ENCODE assay signal across 1 cellular context in the genomic region with DNA sequence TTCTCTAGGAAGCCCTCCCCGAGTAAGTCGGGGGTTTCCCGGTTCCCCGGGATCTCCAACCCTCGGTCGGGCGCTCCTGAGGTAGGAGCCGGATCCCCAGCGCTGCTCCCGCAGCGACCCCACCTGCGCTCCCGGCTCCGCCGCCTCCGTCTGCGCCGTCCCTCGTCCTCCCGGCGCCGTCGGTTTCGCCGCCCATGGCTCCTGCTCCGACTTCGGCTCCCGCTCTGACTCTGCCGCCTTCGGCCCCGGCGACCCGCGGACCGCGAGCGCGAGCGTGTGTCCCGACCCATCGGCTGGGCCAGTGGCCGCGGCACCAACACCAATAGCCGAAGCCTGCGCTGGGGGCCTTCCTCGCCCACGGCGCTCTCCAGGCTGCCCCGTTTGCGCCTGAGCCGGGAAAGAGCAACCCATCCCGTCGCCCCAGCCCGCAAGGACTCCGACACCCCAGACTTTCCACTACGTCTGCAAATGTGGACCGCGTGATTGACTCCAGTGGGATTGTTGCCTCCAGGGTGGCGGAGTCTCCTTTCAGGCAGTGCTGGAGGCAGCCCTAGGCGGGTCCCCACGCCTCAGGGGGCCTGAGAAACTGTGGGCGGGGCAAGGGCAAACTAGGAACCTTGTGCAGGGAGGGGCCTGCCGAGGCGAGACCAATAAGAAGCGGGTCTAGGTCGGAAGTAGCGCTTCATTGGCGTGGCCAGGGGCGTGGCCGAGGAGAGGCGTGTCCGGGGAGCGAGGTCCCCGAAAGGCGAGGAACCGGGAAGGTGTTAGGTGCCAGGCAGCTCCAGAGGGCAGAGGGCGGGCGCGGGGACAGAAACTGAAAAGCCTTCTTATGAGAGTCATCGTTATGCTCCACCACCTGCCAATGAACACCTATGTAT.
TF ChIP-seq lines count a peak whose summit lies in the region.

TSS of gene CACTIN (minus strand) at position 318 of the 878 bp plus-strand sequence. CDS start at position 290, 28 bp downstream.

TF ChIP-seq in HepG2, 621 proteins besides CTCF, POLR2A, EP300 and RAD21 (continued from another document and continues in another):
- TF ChIP-seq MYPOP (CRISPR knock-in tag; IDR thresholded peaks at IDR 0.05) (peak; percentile 57), ZNF543 (CRISPR knock-in tag; IDR thresholded peaks at IDR 0.05) (peak; percentile 49; the same call in 1 of the 2 replicates), KIAA2018 (CRISPR knock-in tag; IDR thresholded peaks at IDR 0.05; ENCODE audit: borderline replicate concordance) (peak; percentile 75; the same call in 1 of the 2 replicates), ZNF7 (CRISPR knock-in tag; IDR thresholded peaks at IDR 0.05) (no peak), CENPBD1 (CRISPR knock-in tag; IDR thresholded peaks at IDR 0.05; ENCODE audit: borderline replicate concordance, low read depth) (no peak), ZNF292 (CRISPR knock-in tag; IDR thresholded peaks at IDR 0.05; ENCODE audit: borderline replicate concordance, low read depth) (no peak), MED1 (CRISPR knock-in tag; IDR thresholded peaks at IDR 0.05) (peak; percentile 59), HHEX (CRISPR knock-in tag; IDR thresholded peaks at IDR 0.05) (no peak), KDM1A (CRISPR knock-in tag; IDR thresholded peaks at IDR 0.05) (no peak), GABPB1 (CRISPR knock-in tag; IDR thresholded peaks at IDR 0.05) (peak; percentile 90), KDM5B (CRISPR knock-in tag; IDR thresholded peaks at IDR 0.05; ENCODE audit: borderline replicate concordance) (peak; percentile 88; the same call in 1 of the 2 replicates), NAIF1 (CRISPR knock-in tag; IDR thresholded peaks at IDR 0.05; ENCODE audit: borderline replicate concordance) (no peak), ATF2 (CRISPR knock-in tag; IDR thresholded peaks at IDR 0.05) (0 out of 2 replicates have a peak, but pooled peaks have one; percentile 53), PRPF4 (IDR thresholded peaks at IDR 0.05; ENCODE audit: low read depth, low read length, poor library complexity, severe bottlenecking) (no peak), STAT5B (CRISPR knock-in tag; IDR thresholded peaks at IDR 0.05) (no peak), MTERF4 (CRISPR knock-in tag; IDR thresholded peaks at IDR 0.05) (peak; percentile 84; the same call in 1 of the 2 replicates)
- TF ChIP-seq, protein P1, sequence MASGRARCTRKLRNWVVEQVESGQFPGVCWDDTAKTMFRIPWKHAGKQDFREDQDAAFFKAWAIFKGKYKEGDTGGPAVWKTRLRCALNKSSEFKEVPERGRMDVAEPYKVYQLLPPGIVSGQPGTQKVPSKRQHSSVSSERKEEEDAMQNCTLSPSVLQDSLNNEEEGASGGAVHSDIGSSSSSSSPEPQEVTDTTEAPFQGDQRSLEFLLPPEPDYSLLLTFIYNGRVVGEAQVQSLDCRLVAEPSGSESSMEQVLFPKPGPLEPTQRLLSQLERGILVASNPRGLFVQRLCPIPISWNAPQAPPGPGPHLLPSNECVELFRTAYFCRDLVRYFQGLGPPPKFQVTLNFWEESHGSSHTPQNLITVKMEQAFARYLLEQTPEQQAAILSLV (CRISPR knock-in tag; IDR thresholded peaks at IDR 0.05; ENCODE audit: borderline replicate concordance): peak; percentile 95; the same call in 1 of the 2 replicates
- TF ChIP-seq, protein P2, sequence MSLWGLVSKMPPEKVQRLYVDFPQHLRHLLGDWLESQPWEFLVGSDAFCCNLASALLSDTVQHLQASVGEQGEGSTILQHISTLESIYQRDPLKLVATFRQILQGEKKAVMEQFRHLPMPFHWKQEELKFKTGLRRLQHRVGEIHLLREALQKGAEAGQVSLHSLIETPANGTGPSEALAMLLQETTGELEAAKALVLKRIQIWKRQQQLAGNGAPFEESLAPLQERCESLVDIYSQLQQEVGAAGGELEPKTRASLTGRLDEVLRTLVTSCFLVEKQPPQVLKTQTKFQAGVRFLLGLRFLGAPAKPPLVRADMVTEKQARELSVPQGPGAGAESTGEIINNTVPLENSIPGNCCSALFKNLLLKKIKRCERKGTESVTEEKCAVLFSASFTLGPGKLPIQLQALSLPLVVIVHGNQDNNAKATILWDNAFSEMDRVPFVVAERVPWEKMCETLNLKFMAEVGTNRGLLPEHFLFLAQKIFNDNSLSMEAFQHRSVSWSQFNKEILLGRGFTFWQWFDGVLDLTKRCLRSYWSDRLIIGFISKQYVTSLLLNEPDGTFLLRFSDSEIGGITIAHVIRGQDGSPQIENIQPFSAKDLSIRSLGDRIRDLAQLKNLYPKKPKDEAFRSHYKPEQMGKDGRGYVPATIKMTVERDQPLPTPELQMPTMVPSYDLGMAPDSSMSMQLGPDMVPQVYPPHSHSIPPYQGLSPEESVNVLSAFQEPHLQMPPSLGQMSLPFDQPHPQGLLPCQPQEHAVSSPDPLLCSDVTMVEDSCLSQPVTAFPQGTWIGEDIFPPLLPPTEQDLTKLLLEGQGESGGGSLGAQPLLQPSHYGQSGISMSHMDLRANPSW (CRISPR knock-in tag; IDR thresholded peaks at IDR 0.05; ENCODE audit: borderline replicate concordance): no peak
- TF ChIP-seq, protein P3, sequence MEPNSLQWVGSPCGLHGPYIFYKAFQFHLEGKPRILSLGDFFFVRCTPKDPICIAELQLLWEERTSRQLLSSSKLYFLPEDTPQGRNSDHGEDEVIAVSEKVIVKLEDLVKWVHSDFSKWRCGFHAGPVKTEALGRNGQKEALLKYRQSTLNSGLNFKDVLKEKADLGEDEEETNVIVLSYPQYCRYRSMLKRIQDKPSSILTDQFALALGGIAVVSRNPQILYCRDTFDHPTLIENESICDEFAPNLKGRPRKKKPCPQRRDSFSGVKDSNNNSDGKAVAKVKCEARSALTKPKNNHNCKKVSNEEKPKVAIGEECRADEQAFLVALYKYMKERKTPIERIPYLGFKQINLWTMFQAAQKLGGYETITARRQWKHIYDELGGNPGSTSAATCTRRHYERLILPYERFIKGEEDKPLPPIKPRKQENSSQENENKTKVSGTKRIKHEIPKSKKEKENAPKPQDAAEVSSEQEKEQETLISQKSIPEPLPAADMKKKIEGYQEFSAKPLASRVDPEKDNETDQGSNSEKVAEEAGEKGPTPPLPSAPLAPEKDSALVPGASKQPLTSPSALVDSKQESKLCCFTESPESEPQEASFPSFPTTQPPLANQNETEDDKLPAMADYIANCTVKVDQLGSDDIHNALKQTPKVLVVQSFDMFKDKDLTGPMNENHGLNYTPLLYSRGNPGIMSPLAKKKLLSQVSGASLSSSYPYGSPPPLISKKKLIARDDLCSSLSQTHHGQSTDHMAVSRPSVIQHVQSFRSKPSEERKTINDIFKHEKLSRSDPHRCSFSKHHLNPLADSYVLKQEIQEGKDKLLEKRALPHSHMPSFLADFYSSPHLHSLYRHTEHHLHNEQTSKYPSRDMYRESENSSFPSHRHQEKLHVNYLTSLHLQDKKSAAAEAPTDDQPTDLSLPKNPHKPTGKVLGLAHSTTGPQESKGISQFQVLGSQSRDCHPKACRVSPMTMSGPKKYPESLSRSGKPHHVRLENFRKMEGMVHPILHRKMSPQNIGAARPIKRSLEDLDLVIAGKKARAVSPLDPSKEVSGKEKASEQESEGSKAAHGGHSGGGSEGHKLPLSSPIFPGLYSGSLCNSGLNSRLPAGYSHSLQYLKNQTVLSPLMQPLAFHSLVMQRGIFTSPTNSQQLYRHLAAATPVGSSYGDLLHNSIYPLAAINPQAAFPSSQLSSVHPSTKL (CRISPR knock-in tag; IDR thresholded peaks at IDR 0.05): peak; percentile 22; the same call in 1 of the 2 replicates
- TF ChIP-seq, protein P4, sequence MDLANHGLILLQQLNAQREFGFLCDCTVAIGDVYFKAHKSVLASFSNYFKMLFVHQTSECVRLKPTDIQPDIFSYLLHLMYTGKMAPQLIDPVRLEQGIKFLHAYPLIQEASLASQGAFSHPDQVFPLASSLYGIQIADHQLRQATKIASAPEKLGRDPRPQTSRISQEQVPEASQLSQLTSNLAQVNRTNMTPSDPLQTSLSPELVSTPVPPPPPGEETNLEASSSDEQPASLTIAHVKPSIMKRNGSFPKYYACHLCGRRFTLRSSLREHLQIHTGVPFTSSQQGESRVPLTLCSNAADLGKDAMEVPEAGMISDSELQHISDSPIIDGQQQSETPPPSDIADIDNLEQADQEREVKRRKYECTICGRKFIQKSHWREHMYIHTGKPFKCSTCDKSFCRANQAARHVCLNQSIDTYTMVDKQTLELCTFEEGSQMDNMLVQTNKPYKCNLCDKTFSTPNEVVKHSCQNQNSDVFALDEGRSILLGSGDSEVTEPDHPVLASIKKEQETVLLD (CRISPR knock-in tag; IDR thresholded peaks at IDR 0.05; ENCODE audit: low read depth): no peak; the same call in 1 of the 2 replicates
